ENCODE assay signal across 8 cellular contexts in genomic region chr19:17405250-17406038, GRCh38. TPM values are rescaled to one million over a fixed set of nuclear protein-coding genes. Genes with fewer than 3 reads are reported as not detected.
A peak's percentile ranks its signal among the peaks of the same experiment; 100 is the strongest.
DNase-seq lines count a peak whose midpoint lies in the region; ATAC-seq and TF ChIP-seq lines count a peak whose summit lies in the region.

Gene BST2, minus strand, starts transcription at chr19:17405630. Its CDS starts 55 bp downstream, at chr19:17405575.

- no TSS peak for BruUV-seq in Calu3 (replicated peaks; lab: Mats Ljungman, UMichigan)

- H3K9me2 ChIP-seq in GM23248 (ENCODE audit: insufficient read depth): no peaks in the 10 kb centered on the region

- no peak within 1 kb of the TSS for H3K4me3 Mint-ChIP-seq in Calu3 (ENCODE audit: low read depth, unreplicated experiment)

- peak; percentile 91 to 94 for ATAC-seq in upper lobe of left lung (ENCODE audit: low FRiP score in 2 of 2)

- H3K27me3 ChIP-seq in GM23248 (replicated peaks; ENCODE audit: insufficient read depth): no peaks in the 10 kb centered on the region
- H3K27me3 ChIP-seq in upper lobe of left lung: no peaks in the 10 kb centered on the region

- TF ChIP-seq POLR2A in GM10847 (IDR thresholded peaks at IDR 0.05; ENCODE audit: extremely low read depth, insufficient read length): peak; percentile 46
- TF ChIP-seq POLR2A in upper lobe of left lung (IDR thresholded peaks at IDR 0.05): peak in 2 of 4 donors; percentile 49 to 64

- H4K20me1 ChIP-seq in GM23248 (ENCODE audit: insufficient read depth): no peaks in the 10 kb centered on the region

- 66 to 75% methylated on average over 18 of the region's 18 CpGs for WGBS in GM23248 (ENCODE audit: low coverage in 1 of 2, low lambda C conversion rate in 2 of 2, missing lambda C conversion rate in 2 of 2), 2 experiments
- 34 to 40% methylated on average over 1 to 18 of the region's 18 CpGs for WGBS in upper lobe of left lung, 2 donors

- intact Hi-C loops in Calu3 (cut with micrococcal nuclease; ENCODE audit: unreplicated experiment): no loop called here

- DNase-seq in GM23248: peak; percentile 31
- DNase-seq in LoVo (ENCODE audit: low spot score): peak; percentile 92
- DNase-seq in activated CD4-positive, alpha-beta T cell treated with anti-CD3 and anti-CD28 coated beads, Interleukin-2, amount 50 U/mL, for 4 hours: peak; percentile 27 to 36
- peak; percentile 15 for DNase-seq in epithelial cell of esophagus (ENCODE audit: low read depth)
- DNase-seq in mucosa of gallbladder (ENCODE audit: low spot score): peak; percentile 56
- DNase-seq in upper lobe of left lung: peak; percentile 56 to 78
- no peak for DNase-seq in Calu3

- H3K9ac ChIP-seq in GM23248: no peak within 1 kb of the TSS

- H3K36me3 Mint-ChIP-seq in Calu3 (ENCODE audit: insufficient read depth, unreplicated experiment): no peaks in the 10 kb centered on the region

- H3K27me3 Mint-ChIP-seq in Calu3 (ENCODE audit: unreplicated experiment): peaks cover 11% of the 10 kb centered on the region

- no peaks in the 10 kb centered on the region for H3F3A ChIP-seq in GM23248 (ENCODE audit: insufficient read depth)

- no peaks in the 10 kb centered on the region for H3K4me1 ChIP-seq in GM23248 (ENCODE audit: insufficient read depth)
- peaks cover 36 to 52% (median 41%) of the 10 kb centered on the region in 4 donors for H3K4me1 ChIP-seq in upper lobe of left lung

- TF ChIP-seq CTCF in epithelial cell of esophagus (IDR thresholded peaks at IDR 0.05; ENCODE audit: insufficient read depth, low read depth, low read length, missing control alignments) (no peak), upper lobe of left lung (IDR thresholded peaks at IDR 0.05) (no peak), Calu3 (IDR thresholded peaks at IDR 0.05; ENCODE audit: unreplicated experiment) (no peak)

- no peak within 1 kb of the TSS for H3K27ac ChIP-seq in GM23248
- peak within 1 kb of the TSS; percentile 85 to 94 (median 90) for H3K27ac ChIP-seq in upper lobe of left lung

- in situ Hi-C loops in GM23248 (cut with MboI): no loop called here

- H3K36me3 ChIP-seq in GM23248 (ENCODE audit: low read depth) (no peaks in the 10 kb centered on the region), upper lobe of left lung (peaks cover 0 to 4% (median 0%) of the 10 kb centered on the region in 4 donors)

- H3K27ac Mint-ChIP-seq in Calu3 (ENCODE audit: unreplicated experiment): no peak within 1 kb of the TSS

- CTCF ChIA-PET in Calu3 (lab: Charles Lee): no interaction called here

- H3K9me3 ChIP-seq in GM23248 (ENCODE audit: low read depth) (no peaks in the 10 kb centered on the region), upper lobe of left lung (no peaks in the 10 kb centered on the region)

- H3K79me2 ChIP-seq in GM23248 (ENCODE audit: insufficient read depth): no peaks in the 10 kb centered on the region

- no peak within 1 kb of the TSS for H3K4me2 ChIP-seq in GM23248 (ENCODE audit: unreplicated experiment)

- H2AFZ ChIP-seq in GM23248: 0 out of 2 replicates have a peak within 1 kb of the TSS, but pooled peaks have one; percentile 56

- no peak for TF ChIP-seq EP300 in upper lobe of left lung (IDR thresholded peaks at IDR 0.05)

- no peaks in the 10 kb centered on the region for H3K9me3 Mint-ChIP-seq in Calu3 (ENCODE audit: low read depth, unreplicated experiment)

- H3K4me3 ChIP-seq in GM23248 (no peak within 1 kb of the TSS), epithelial cell of esophagus (ENCODE audit: low read length) (no peak within 1 kb of the TSS), upper lobe of left lung (peak within 1 kb of the TSS; percentile 12 to 70 (median 44))

- no peaks in the 10 kb centered on the region for H3K4me1 Mint-ChIP-seq in Calu3 (ENCODE audit: low read depth, unreplicated experiment)

RNA-seq across cellular contexts. Expression of gene BST2, which starts in this region (rescaled TPM):
- not detected in 2 replicates for total RNA-seq in GM23248 (2014; rRNA removed; shearing (Covaris generic))
- 0.75 and 0.79 TPM in 2 replicates for polyA plus RNA-seq in GM23248 (2016; fragmentation: Nextera tagmentation; extraction: Ambion mirVana)
- total RNA-seq in mucosa of gallbladder (90.6 TPM), upper lobe of left lung (100 to 1,000 TPM in 1 of 6 donors, 10 to 100 TPM in 5; 30.4 to 197 (median 74.1) TPM), Calu3 (2022) (0.94 and 10.4 TPM in 2 replicates)

Comparison
In these comparisons a context has a peak if more than half of its experiments do, and no peak if none do; other contexts are left out.
1. Peak in DNase-seq in GM23248; RNA of the gene not detected or under 1 TPM.
2. H3K4me3 ChIP-seq: peak in upper lobe of left lung (4 of 4); none in GM23248 (single experiment) and epithelial cell of esophagus (single experiment).